10 cellular contexts compared by ENCODE assay signal in genomic region chr14:103710771-103711392, GRCh38. TPM values are rescaled to one million over a fixed set of nuclear protein-coding genes. Genes with fewer than 3 reads are reported as not detected.
DNase-seq lines count a peak whose midpoint lies in the region; ATAC-seq and TF ChIP-seq lines count a peak whose summit lies in the region.
"Had no signal": no experiment of that assay in that cellular context is flagged by ENCODE, and none has a peak within 500 bp of the region (broad histone marks: within the 10 kb centered on the region; RNA-seq: fewer than 3 reads in every experiment).

No MANE protein-coding gene starts in this region.

- no peak for TF ChIP-seq POLR2A in breast epithelium (IDR thresholded peaks at IDR 0.05)

- peak overlapping the region; percentile 25 for H3K27ac Mint-ChIP-seq in activated naive CD8-positive, alpha-beta T cell treated with anti-CD3 and anti-CD28 coated beads, Interleukin-2, amount 10 ng/mL, durations not matched to agents 7 days and 5 days
- no peak overlapping the region for H3K27ac Mint-ChIP-seq in activated naive CD8-positive, alpha-beta T cell treated with anti-CD3 and anti-CD28 coated beads, Interleukin-2, amount 50 U/mL, for 24 hours

- peaks cover 25% of the 10 kb centered on the region for H3K4me1 Mint-ChIP-seq in activated naive CD8-positive, alpha-beta T cell treated with anti-CD3 and anti-CD28 coated beads, Interleukin-2, amount 10 ng/mL, durations not matched to agents 7 days and 5 days
- H3K4me1 Mint-ChIP-seq in activated naive CD8-positive, alpha-beta T cell treated with anti-CD3 and anti-CD28 coated beads, Interleukin-2, amount 50 U/mL, for 24 hours = peaks cover 23% of the 10 kb centered on the region

- no peak overlapping the region for H3K4me3 ChIP-seq in breast epithelium
- no peak overlapping the region for H3K4me3 ChIP-seq in left lung
- no peak overlapping the region for H3K4me3 ChIP-seq in upper lobe of right lung
- H3K4me3 ChIP-seq: adrenal gland had no signal

- peaks cover 8% of the 10 kb centered on the region for H3K36me3 Mint-ChIP-seq in activated naive CD8-positive, alpha-beta T cell treated with anti-CD3 and anti-CD28 coated beads, Interleukin-2, amount 10 ng/mL, durations not matched to agents 7 days and 5 days
- H3K36me3 Mint-ChIP-seq in activated naive CD8-positive, alpha-beta T cell treated with anti-CD3 and anti-CD28 coated beads, Interleukin-2, amount 50 U/mL, for 24 hours (ENCODE audit: low read depth) = peaks cover 32% of the 10 kb centered on the region

- H3K27me3 ChIP-seq in breast epithelium = no peaks in the 10 kb centered on the region
- no peaks in the 10 kb centered on the region for H3K27me3 ChIP-seq in left lung
- H3K27me3 ChIP-seq in upper lobe of right lung = no peaks in the 10 kb centered on the region
- H3K27me3 ChIP-seq: adrenal gland had no signal

- TF ChIP-seq CTCF in breast epithelium (IDR thresholded peaks at IDR 0.05) = no peak
- TF ChIP-seq CTCF in left lung (IDR thresholded peaks at IDR 0.05) = no peak
- TF ChIP-seq CTCF in upper lobe of right lung (IDR thresholded peaks at IDR 0.05) = no peak

- POLR2A ChIA-PET in activated naive CD8-positive, alpha-beta T cell treated with anti-CD3 and anti-CD28 coated beads, Interleukin-2, amount 10 ng/mL, durations not matched to agents 7 days and 5 days (lab: Charles Lee) = no interaction called here

- ATAC-seq in activated naive CD8-positive, alpha-beta T cell treated with anti-CD3 and anti-CD28 coated beads, Interleukin-2, amount 10 ng/mL, durations not matched to agents 7 days and 5 days (ENCODE audit: low read depth) = no peak
- no peak for ATAC-seq in activated naive CD8-positive, alpha-beta T cell treated with anti-CD3 and anti-CD28 coated beads, Interleukin-2, amount 50 U/mL, for 24 hours
- no peak for ATAC-seq in left lung
- no peak for ATAC-seq in upper lobe of right lung

- H3K9me3 ChIP-seq in breast epithelium = no peaks in the 10 kb centered on the region
- H3K9me3 ChIP-seq in left lung = no peaks in the 10 kb centered on the region
- no peaks in the 10 kb centered on the region for H3K9me3 ChIP-seq in upper lobe of right lung
- H3K9me3 ChIP-seq: adrenal gland had no signal

- peak overlapping the region; percentile 75 to 85 for H3K27ac ChIP-seq in breast epithelium
- peak overlapping the region; percentile 36 to 57 for H3K27ac ChIP-seq in left lung
- peak overlapping the region; percentile 71 for H3K27ac ChIP-seq in upper lobe of right lung

- H3K36me3 ChIP-seq in breast epithelium = no peaks in the 10 kb centered on the region
- H3K36me3 ChIP-seq in left lung = peaks cover 0 to 38% of the 10 kb centered on the region in 2 donors
- no peaks in the 10 kb centered on the region for H3K36me3 ChIP-seq in upper lobe of right lung
- H3K36me3 ChIP-seq: adrenal gland had no signal

- H3K27me3 Mint-ChIP-seq in activated naive CD8-positive, alpha-beta T cell treated with anti-CD3 and anti-CD28 coated beads, Interleukin-2, amount 10 ng/mL, durations not matched to agents 7 days and 5 days = no peaks in the 10 kb centered on the region
- peaks cover 2% of the 10 kb centered on the region for H3K27me3 Mint-ChIP-seq in activated naive CD8-positive, alpha-beta T cell treated with anti-CD3 and anti-CD28 coated beads, Interleukin-2, amount 50 U/mL, for 24 hours

- H3K4me1 ChIP-seq in breast epithelium (peaks cover 9 to 18% of the 10 kb centered on the region in 2 donors), left lung (peaks cover 0 to 37% of the 10 kb centered on the region in 2 donors), upper lobe of right lung (peaks cover 22% of the 10 kb centered on the region)

- no peak overlapping the region for H3K4me3 Mint-ChIP-seq in activated naive CD8-positive, alpha-beta T cell treated with anti-CD3 and anti-CD28 coated beads, Interleukin-2, amount 10 ng/mL, durations not matched to agents 7 days and 5 days
- no peak overlapping the region for H3K4me3 Mint-ChIP-seq in activated naive CD8-positive, alpha-beta T cell treated with anti-CD3 and anti-CD28 coated beads, Interleukin-2, amount 50 U/mL, for 24 hours

- no peaks in the 10 kb centered on the region for H3K9me3 Mint-ChIP-seq in activated naive CD8-positive, alpha-beta T cell treated with anti-CD3 and anti-CD28 coated beads, Interleukin-2, amount 10 ng/mL, durations not matched to agents 7 days and 5 days
- no peaks in the 10 kb centered on the region for H3K9me3 Mint-ChIP-seq in activated naive CD8-positive, alpha-beta T cell treated with anti-CD3 and anti-CD28 coated beads, Interleukin-2, amount 50 U/mL, for 24 hours

- intact Hi-C loops in breast epithelium (cut with DNase I; ENCODE audit: low total_unique reads) = no loop called here
- intact Hi-C loops in left lung (cut with DNase I) = no loop called here
- intact Hi-C loops in upper lobe of right lung (cut with DNase I) = no loop called here

- DNase-seq in activated naive CD8-positive, alpha-beta T cell treated with anti-CD3 and anti-CD28 coated beads, Interleukin-2, amount 10 ng/mL, durations not matched to agents 7 days and 5 days = no peak
- DNase-seq in activated naive CD8-positive, alpha-beta T cell treated with anti-CD3 and anti-CD28 coated beads, Interleukin-2, amount 50 U/mL, for 24 hours = no peak
- DNase-seq in breast epithelium (ENCODE audit: low spot score in 2 of 2) = no peak
- peak in 1 of 2 donors; percentile 28 for DNase-seq in left lung
- no peak for DNase-seq in upper lobe of right lung
- no peak for DNase-seq in NCI-H82 (lab: John Stamatoyannopoulos, UW)
- DNase-seq in NK-92 (lab: John Stamatoyannopoulos, UW; ENCODE audit: unreplicated experiment) = no peak
- DNase-seq in NCI-H1092 (lab: John Stamatoyannopoulos, UW) = no peak
- DNase-seq: DMS79 had no signal

RNA-seq across cellular contexts. Expression of gene XRCC3, which starts 4.4 kb away (rescaled TPM):
- 10 to 100 TPM; 35.5 to 41.3 TPM for total RNA-seq in activated naive CD8-positive, alpha-beta T cell treated with anti-CD3 and anti-CD28 coated beads, Interleukin-2, amount 10 ng/mL, durations not matched to agents 7 days and 5 days
- total RNA-seq in breast epithelium = 10 to 100 TPM in 1 of 3 donors, 1 to 10 TPM in 2; 5.9 to 10.2 (median 5.9) TPM
- total RNA-seq in left lung = 10 to 100 TPM in 1 of 2 donors, 1 to 10 TPM in 1; 9.2 to 10.7 TPM
- total RNA-seq in upper lobe of right lung = 5.6 TPM

RNA-seq across cellular contexts. Expression of gene ZFYVE21, which starts 4.7 kb away (rescaled TPM):
- total RNA-seq in activated naive CD8-positive, alpha-beta T cell treated with anti-CD3 and anti-CD28 coated beads, Interleukin-2, amount 10 ng/mL, durations not matched to agents 7 days and 5 days = 10 to 100 TPM; 18.5 to 19.5 TPM
- total RNA-seq in breast epithelium (100 to 1,000 TPM in 1 of 3 donors, 10 to 100 TPM in 2; 57.4 to 140 (median 96.0) TPM), left lung (10 to 100 TPM; 42.8 to 57.4 TPM), upper lobe of right lung (61.3 TPM)
